Comparison of ENCODE assay signal across 1 cellular context in genomic region chr9:129133067-129133466, GRCh38.
TF ChIP-seq lines count a peak whose summit lies in the region.

No MANE protein-coding gene starts in this region.

TF ChIP-seq in WTC11, 78 proteins besides CTCF, POLR2A, EP300 and RAD21 (continued from another document):
- TF ChIP-seq PRDM15 (CRISPR knock-in tag; IDR thresholded peaks at IDR 0.05) (no peak), TCF7 (CRISPR knock-in tag; IDR thresholded peaks at IDR 0.05; ENCODE audit: low read depth) (no peak), FOXP4 (CRISPR knock-in tag; IDR thresholded peaks at IDR 0.05) (no peak)
